ENCODE assay signal across 12 cellular contexts in genomic region chr19:30408734-30409301, GRCh38. TPM values are rescaled to one million over a fixed set of nuclear protein-coding genes. Genes with fewer than 3 reads are reported as not detected.
"Had no signal": no experiment of that assay in that cellular context is flagged by ENCODE, and none has a peak within 500 bp of the region (broad histone marks: within the 10 kb centered on the region; RNA-seq: fewer than 3 reads in every experiment).

No MANE protein-coding gene starts in this region.

- H3K4me2 ChIP-seq: KMS-11 had no signal

- H3K27ac Mint-ChIP-seq: IgD-negative memory B cell had no signal

- H3K4me3 ChIP-seq: K562 had no signal

- ATAC-seq: HepG2, K562 had no signal

- H3K4me3 Mint-ChIP-seq: IgD-negative memory B cell had no signal

- DNase-seq: Karpas-422, Kasumi-1, KBM-7, KG1 had no signal

- FAIRE-seq: HepG2, HTR-8/SVneo, K562 had no signal

- H3K27ac ChIP-seq: HL-60, KMS-11 had no signal

- H3K9ac ChIP-seq: KMS-11 had no signal

- H3K4me1 Mint-ChIP-seq: IgD-negative memory B cell had no signal

- H3K36me3 Mint-ChIP-seq: IgD-negative memory B cell had no signal

RNA-seq across cellular contexts. Expression of gene ZNF536, which starts 36.6 kb away (rescaled TPM):
- total RNA-seq: HepG2, HT-29, HT1080, K562 had no signal
- polyA plus RNA-seq: HepG2, IgD-negative memory B cell, K562 had no signal
